Comparison of ENCODE assay signal across 10 cellular contexts in genomic region chr11:32334822-32335221, GRCh38.
DNase-seq lines count a peak whose midpoint lies in the region; ATAC-seq, FAIRE-seq and TF ChIP-seq lines count a peak whose summit lies in the region.
"Had no signal": no experiment of that assay in that cellular context is flagged by ENCODE, and none has a peak within 500 bp of the region (broad histone marks: within the 10 kb centered on the region; RNA-seq: fewer than 3 reads in every experiment).

No MANE protein-coding gene starts in this region.

- peak overlapping the region; percentile 8 for H3K18ac ChIP-seq in neuronal stem cell (ENCODE audit: low read length)

- H2BK15ac ChIP-seq in neuronal stem cell (ENCODE audit: low read length) = peak overlapping the region; percentile 20

- no peak for TF ChIP-seq EP300 in GM12878 (IDR thresholded peaks at IDR 0.05; ENCODE audit: borderline replicate concordance in 1 of 2, control insufficient read depth in 1 of 2, low read depth in 2 of 2, low read length in 2 of 2)

- H3K23ac ChIP-seq in neuronal stem cell (ENCODE audit: low read depth, low read length, poor library complexity) = no peak overlapping the region

- H3K79me2 ChIP-seq in GM12878 (ENCODE audit: control insufficient read depth, insufficient read depth, low read length) = no peaks in the 10 kb centered on the region

- no peak overlapping the region for H3K14ac ChIP-seq in neuronal stem cell (ENCODE audit: low read length)

- H3K27me3 ChIP-seq in GM12878 (replicated peaks in 1 of 2; ENCODE audit: control insufficient read depth in 2 of 2, insufficient read depth in 2 of 2, low read length in 1 of 2) (peaks cover 1 to 6% of the 10 kb centered on the region in 2 experiments; a peak in 2 of 4 replicates), neuronal stem cell (ENCODE audit: control insufficient read depth in 3 of 3, insufficient read depth in 3 of 3, low read depth in 1 of 3, low read length in 3 of 3) (peaks cover 0 to 31% (median 9%) of the 10 kb centered on the region in 3 experiments)

- no TSS peak for BruUV-seq in GM12878 (replicated peaks; lab: Mats Ljungman, UMichigan)

- no peak for TF ChIP-seq POLR2A in GM12878 (IDR thresholded peaks at IDR 0.05; ENCODE audit: low read depth, low read length)

- H3K4me1 ChIP-seq in GM12878 (ENCODE audit: control insufficient read depth, insufficient read depth, low read length) = no peaks in the 10 kb centered on the region
- peaks cover 0 to 3% of the 10 kb centered on the region in 2 donors for H3K4me1 ChIP-seq in neuronal stem cell (ENCODE audit: control insufficient read depth in 2 of 2, insufficient read depth in 1 of 2, low read depth in 1 of 2, low read length in 2 of 2)

- H3K9ac ChIP-seq in GM12878 (ENCODE audit: control insufficient read depth, insufficient read depth, low read length) = no peak overlapping the region
- no peak overlapping the region for H3K9ac ChIP-seq in neuronal stem cell (ENCODE audit: low read depth, low read length, poor library complexity)

- no peak overlapping the region for H2BK12ac ChIP-seq in neuronal stem cell (ENCODE audit: low read length)

- no peak overlapping the region for H4K91ac ChIP-seq in neuronal stem cell (ENCODE audit: low read depth, low read length, poor library complexity)

- H2BK5ac ChIP-seq in neuronal stem cell (ENCODE audit: low read length) = no peak overlapping the region

- no peak for FAIRE-seq in GM12878 (lab: Jason Lieb, UNC)

- H2AFZ ChIP-seq in GM12878 (ENCODE audit: control insufficient read depth, low read depth, low read length) (no peak overlapping the region), neuronal stem cell (ENCODE audit: low read length) (no peak overlapping the region)

- H4K20me1 ChIP-seq in GM12878 (ENCODE audit: control insufficient read depth, insufficient read depth) = no peaks in the 10 kb centered on the region

- WGBS in GM12878 (ENCODE audit: insufficient coverage, insufficient replicate concordance, low lambda C conversion rate, missing lambda C conversion rate) = 75% methylated on average over 8 of the region's 8 CpGs
- no CpG with 5 or more reads among the region's 8 CpGs for WGBS in neuronal stem cell (ENCODE audit: extremely low coverage in 2 of 2, insufficient read length in 2 of 2, insufficient replicate concordance in 1 of 2), 2 donors

- no peak overlapping the region for H4K8ac ChIP-seq in neuronal stem cell (ENCODE audit: low read depth, low read length)

- H3K36me3 ChIP-seq in GM12878 (ENCODE audit: control insufficient read depth in 2 of 2, insufficient read depth in 2 of 2, low read length in 1 of 2) (no peaks in the 10 kb centered on the region), neuronal stem cell (replicated peaks in 1 of 2; ENCODE audit: control insufficient read depth in 2 of 2, insufficient read depth in 2 of 2, low read length in 2 of 2) (no peaks in the 10 kb centered on the region)

- H3K79me1 ChIP-seq in neuronal stem cell (ENCODE audit: low read depth, low read length) = no peaks in the 10 kb centered on the region

- in situ Hi-C loops in GM12878 (cut with MboI) = no loop called here

- SMC1A ChIA-PET in GM12878 (lab: Charles Lee; ENCODE audit: uncharacterized antibody, unreplicated experiment) = interaction anchor here (0.7 kb wide), 1 partner anchor 30 kb away, joined by 3 read pairs; no protein-coding TSS in a partner anchor

- DNase-seq in GM10266 (ENCODE audit: extremely low spot score) (no peak), HT1080 (ENCODE audit: low read depth) (peak; percentile 40), GM12878 (ENCODE audit: low read depth, low spot score) (no peak), neuronal stem cell (ENCODE audit: low spot score) (no peak), T1000 (lab: John Stamatoyannopoulos, UW) (no peak)
- DNase-seq: foreskin fibroblast; stimulated activated naive B cell treated with anti-CD40 and anti-IgM and Interleukin-4, amounts not matched to agents 10 μg/mL and 1 μg/mL and 100 μg/mL, for 72 hours had no signal

- H3K4me3 ChIP-seq in GM12878 = no peak overlapping the region
- no peak overlapping the region for H3K4me3 ChIP-seq in neuronal stem cell (ENCODE audit: low read length in 2 of 2)

- CTCF ChIA-PET in GM12878 (lab: Yijun Ruan, JAX) = interaction anchor here (1.0 to 3.9 kb wide), 2 partner anchors 11 to 25 kb away, joined by 3 to 14 read pairs; no protein-coding TSS in a partner anchor

- no peak for TF ChIP-seq RAD21 in GM12878 (IDR thresholded peaks at IDR 0.05; ENCODE audit: insufficient read depth, low read depth, low read length)

- ATAC-seq in GM12878 (no peak; the same call in 2 of the 3 replicates), HG03025 (IDR thresholded peaks at IDR 0.05; ENCODE audit: low FRiP score, unreplicated experiment) (no peak), HG03280 (IDR thresholded peaks at IDR 0.05; ENCODE audit: unreplicated experiment) (no peak), GM18517 (IDR thresholded peaks at IDR 0.05; ENCODE audit: unreplicated experiment) (no peak)
- ATAC-seq: stimulated activated naive B cell treated with anti-CD40 and anti-IgM and Interleukin-4, amounts not matched to agents 10 μg/mL and 1 μg/mL and 100 μg/mL, for 72 hours had no signal

- no peak overlapping the region for H2BK120ac ChIP-seq in neuronal stem cell (ENCODE audit: low read depth, low read length)

- RAD21 ChIA-PET in GM12878 (lab: Charles Lee; ENCODE audit: unreplicated experiment) = no interaction called here

- H3K4me2 ChIP-seq in GM12878 (ENCODE audit: control insufficient read depth, insufficient read depth) = no peak overlapping the region
- no peak overlapping the region for H3K4me2 ChIP-seq in neuronal stem cell (ENCODE audit: insufficient read depth, low read length, poor library complexity, severe bottlenecking)

- intact Hi-C loops in GM12878 (cut with micrococcal nuclease; ENCODE audit: unreplicated experiment) = no loop called here

- no peak overlapping the region for H3K27ac ChIP-seq in GM12878 (ENCODE audit: control insufficient read depth, insufficient read depth)
- no peak overlapping the region for H3K27ac ChIP-seq in neuronal stem cell (replicated peaks; ENCODE audit: low read length)

- no peak overlapping the region for H2AK5ac ChIP-seq in neuronal stem cell (ENCODE audit: low read depth, low read length)

- no peaks in the 10 kb centered on the region for H3K9me3 ChIP-seq in GM12878 (replicated peaks; ENCODE audit: control insufficient read depth, insufficient read depth, low read length)
- peaks cover 0 to 4% of the 10 kb centered on the region in 2 donors for H3K9me3 ChIP-seq in neuronal stem cell (replicated peaks in 1 of 2; ENCODE audit: control insufficient read depth in 2 of 2, insufficient read depth in 1 of 2, low read depth in 1 of 2, low read length in 2 of 2)

- H3K4ac ChIP-seq in neuronal stem cell (ENCODE audit: low read length) = no peak overlapping the region

- TF ChIP-seq CTCF in GM10266 (IDR thresholded peaks at IDR 0.05; ENCODE audit: control insufficient read depth, insufficient read depth, low read depth, missing control alignments) (peak; percentile 34), GM12878 (IDR thresholded peaks at IDR 0.05 in 2 of 3, conservative IDR thresholded peaks at IDR 0.05 in 1 of 3; ENCODE audit: control insufficient read depth in 2 of 3, extremely low read depth in 1 of 3, insufficient read depth in 1 of 3, low read depth in 3 of 3, low read length in 3 of 3) (peak in 2 of 3 experiments; percentile 13 to 30; a peak in 2 of 6 replicates)

- POLR2A ChIA-PET in GM12878 (lab: Charles Lee) = no interaction called here

TF ChIP-seq in GM12878, 131 proteins besides CTCF, POLR2A, EP300 and RAD21:
- TF ChIP-seq E2F8 (IDR thresholded peaks at IDR 0.05; ENCODE audit: low read depth, partially characterized antibody) (no peak), WRNIP1 (IDR thresholded peaks at IDR 0.05; ENCODE audit: borderline replicate concordance, low read depth, low read length) (no peak)
